In genomic region chr10:17201165-17202013, GRCh38 we compare ENCODE assay signal across 8 cellular contexts. TPM values are rescaled to one million over a fixed set of nuclear protein-coding genes. Genes with fewer than 3 reads are reported as not detected.
DNase-seq lines count a peak whose midpoint lies in the region; ATAC-seq, FAIRE-seq and TF ChIP-seq lines count a peak whose summit lies in the region.

Gene TRDMT1 (minus strand): TSS chr10:17201672. CDS start chr10:17201634, 38 bp downstream.

- H3K27ac ChIP-seq in keratinocyte (ENCODE audit: control insufficient read depth, insufficient read depth, low read length) = peak within 1 kb of the TSS; percentile 87

- no peaks in the 10 kb centered on the region for H3K27me3 ChIP-seq in keratinocyte (ENCODE audit: control insufficient read depth, extremely low read depth, insufficient read depth, low read length)

- H3K9me3 ChIP-seq in keratinocyte (ENCODE audit: control insufficient read depth, low read depth, low read length) = no peaks in the 10 kb centered on the region

- peak within 1 kb of the TSS; percentile 66 to 95 (median 80) for H3K4me3 ChIP-seq in keratinocyte (ENCODE audit: control insufficient read depth in 2 of 3, extremely low read depth in 1 of 3, insufficient read depth in 2 of 3, low read depth in 1 of 3, low read length in 3 of 3)

- ATAC-seq in GM18511 (IDR thresholded peaks at IDR 0.05; ENCODE audit: unreplicated experiment) (peak; percentile 95), HG02981 (IDR thresholded peaks at IDR 0.05; ENCODE audit: unreplicated experiment) (peak; percentile 83)
- peak; percentile 77 for ATAC-seq in central memory CD8-positive, alpha-beta T cell (replicated peaks; ENCODE audit: extremely low read depth, poor library complexity, severe bottlenecking)

- FAIRE-seq in keratinocyte (lab: Jason Lieb, UNC) = no peak

- peak within 1 kb of the TSS; percentile 91 for H3K9ac ChIP-seq in keratinocyte (ENCODE audit: control insufficient read depth, extremely low read depth, insufficient read depth, low read length)

- H3K36me3 ChIP-seq in keratinocyte (ENCODE audit: control insufficient read depth in 2 of 2, extremely low read depth in 1 of 2, insufficient read depth in 2 of 2, low read length in 2 of 2) = no peaks in the 10 kb centered on the region

- no peaks in the 10 kb centered on the region for H3K9me3 Mint-ChIP-seq in central memory CD8-positive, alpha-beta T cell

- DNase-seq in A172 (ENCODE audit: low spot score) = peak; percentile 88
- DNase-seq in NCI-H2171 (lab: John Stamatoyannopoulos, UW) = peak; percentile 32
- DNase-seq in activated CD4-positive, CD25-positive, alpha-beta regulatory T cell treated with anti-CD3 and anti-CD28 coated beads, Interleukin-2, amount 50 U/mL, for 16 hours (ENCODE audit: low read depth, low spot score) = peak; percentile 48
- DNase-seq in central memory CD8-positive, alpha-beta T cell (ENCODE audit: low spot score in 2 of 2) = peak; percentile 72 to 73
- DNase-seq in keratinocyte (ENCODE audit: low read depth, low spot score) = no peak
- peak; percentile 77 for DNase-seq in stimulated activated CD4-positive, alpha-beta T cell treated with anti-CD3 and anti-CD28 coated beads, Interleukin-12 subunit alpha, Interleukin-12 subunit beta, amount 100 ng/mL, for 4 hours

- H3K4me1 ChIP-seq in keratinocyte (ENCODE audit: control insufficient read depth, extremely low read depth, insufficient read depth, low read length) = peaks cover 19% of the 10 kb centered on the region

- H3K27ac Mint-ChIP-seq in central memory CD8-positive, alpha-beta T cell (ENCODE audit: low read depth) = peak within 1 kb of the TSS; percentile 99

- peak within 1 kb of the TSS; percentile 99 for H2AFZ ChIP-seq in keratinocyte (ENCODE audit: control insufficient read depth, low read length)

- H3K4me3 Mint-ChIP-seq in central memory CD8-positive, alpha-beta T cell = peak within 1 kb of the TSS; percentile 94

- dilution Hi-C loops in keratinocyte (cut with MboI; ENCODE audit: extremely low pct_ligation_motif_present, low sequenced_read_pairs) = no loop called here

- peaks cover 38% of the 10 kb centered on the region for H3K4me1 Mint-ChIP-seq in central memory CD8-positive, alpha-beta T cell

- peaks cover 3% of the 10 kb centered on the region for H3K79me2 ChIP-seq in keratinocyte (ENCODE audit: control insufficient read depth, insufficient read depth, low read length)

- H3K9me1 ChIP-seq in keratinocyte (ENCODE audit: control insufficient read depth, extremely low read depth, insufficient read depth, low read length) = no peaks in the 10 kb centered on the region

- H4K20me1 ChIP-seq in keratinocyte (ENCODE audit: control insufficient read depth, extremely low read depth, insufficient read depth, low read length) = no peaks in the 10 kb centered on the region

- no peaks in the 10 kb centered on the region for H3K27me3 Mint-ChIP-seq in central memory CD8-positive, alpha-beta T cell

- H3K36me3 Mint-ChIP-seq in central memory CD8-positive, alpha-beta T cell (ENCODE audit: insufficient read depth) = peaks cover 25% of the 10 kb centered on the region

- no peak for TF ChIP-seq CTCF in keratinocyte (optimal IDR thresholded peaks at IDR 0.05 in 1 of 3, IDR thresholded peaks at IDR 0.05 in 1 of 3, conservative IDR thresholded peaks at IDR 0.05 in 1 of 3; ENCODE audit: extremely low read depth in 1 of 3, insufficient read depth in 2 of 3, low read length in 3 of 3)

- H3K4me2 ChIP-seq in keratinocyte (ENCODE audit: control insufficient read depth, extremely low read depth, insufficient read depth, low read depth, low read length) = peak within 1 kb of the TSS; percentile 94

RNA-seq across cellular contexts. Expression of gene TRDMT1, which starts in this region (rescaled TPM):
- total RNA-seq in A172 (2014; rRNA removed; shearing (Covaris generic)) = 4.3 and 5.9 TPM in 2 replicates
- 2.3 to 6.6 TPM (median 3.3 TPM) in 3 replicates for polyA plus RNA-seq in keratinocyte
- 1.4 TPM for polyA plus RNA-seq in keratinocyte (2011; ENCODE audit: low read depth)
- 1.2 and 4.0 TPM in 2 replicates for polyA plus RNA-seq in keratinocyte (2011; cell fraction: cytosol; rRNA removed)
- polyA plus RNA-seq in keratinocyte (2011; cell fraction: nucleus; rRNA removed) = 3.2 and 3.9 TPM in 2 replicates
- 0.95 and 3.1 TPM in 2 replicates for polyA plus RNA-seq in keratinocyte (2012; ENCODE audit: low replicate concordance)
- polyA minus RNA-seq in keratinocyte = 1.9 to 5.4 TPM (median 2.1 TPM) in 3 replicates
- polyA minus RNA-seq in keratinocyte (2011; cell fraction: cytosol; rRNA and poly(A)+ RNA removed) = 0.77 TPM
- 3.3 and 7.8 TPM in 2 replicates for polyA minus RNA-seq in keratinocyte (2011; cell fraction: nucleus; rRNA and poly(A)+ RNA removed)
